Comparison of ENCODE assay signal across 12 cellular contexts in the genomic region with DNA sequence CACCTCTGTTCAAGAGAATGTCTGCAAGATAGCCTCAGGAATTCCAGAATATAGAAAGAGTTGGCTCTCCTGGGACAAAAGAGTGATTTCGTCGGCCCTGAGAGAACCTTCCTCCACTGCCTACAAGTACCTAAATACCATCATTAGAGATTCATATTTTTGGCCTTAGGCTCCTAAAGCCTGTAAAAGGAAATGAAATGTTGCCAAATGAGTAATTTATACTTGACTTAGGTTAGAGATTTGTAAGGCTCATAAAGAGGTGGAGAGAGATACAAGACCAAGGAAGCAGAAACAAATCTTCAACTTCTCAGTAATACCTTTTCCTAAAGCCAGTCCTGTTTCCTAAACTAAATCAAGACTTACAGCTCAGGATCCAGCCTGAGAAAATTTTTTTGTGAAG.
DNase-seq lines count a peak whose midpoint lies in the region; ATAC-seq and TF ChIP-seq lines count a peak whose summit lies in the region.
"Had no signal": no experiment of that assay in that cellular context is flagged by ENCODE, and none has a peak within 500 bp of the region (broad histone marks: within the 10 kb centered on the region; RNA-seq: fewer than 3 reads in every experiment).

No MANE protein-coding gene starts in this region.

- TF ChIP-seq CTCF in PC-9 (conservative IDR thresholded peaks at IDR 0.05) (no peak), foreskin keratinocyte (conservative IDR thresholded peaks at IDR 0.05) (no peak), OCI-LY7 (conservative IDR thresholded peaks at IDR 0.05; ENCODE audit: low read length) (no peak), osteocyte (IDR thresholded peaks at IDR 0.05) (no peak)

- H3K4me3 ChIP-seq in PC-9 (no peak overlapping the region), OCI-LY7 (ENCODE audit: low read depth, low read length, poor library complexity, severe bottlenecking) (no peak overlapping the region)

- no TSS peak for BruUV-seq in PC-9 (replicated peaks; lab: Mats Ljungman, UMichigan)
- BruUV-seq in OCI-LY7 (replicated peaks; lab: Mats Ljungman, UMichigan) = no TSS peak

- CTCF ChIA-PET in PC-9 (lab: Charles Lee) = no interaction called here
- CTCF ChIA-PET in OCI-LY7 (lab: Charles Lee; ENCODE audit: unreplicated experiment) = no interaction called here

- no peaks in the 10 kb centered on the region for H3F3A ChIP-seq in PC-9 (ENCODE audit: insufficient read depth, low read depth)

- no peaks in the 10 kb centered on the region for H3K27me3 Mint-ChIP-seq in osteocyte (ENCODE audit: unreplicated experiment)

- H3K9me2 ChIP-seq in PC-9 (ENCODE audit: insufficient read depth) (no peaks in the 10 kb centered on the region), OCI-LY7 (ENCODE audit: insufficient read depth, low read length) (no peaks in the 10 kb centered on the region)

- no peaks in the 10 kb centered on the region for H3K79me2 ChIP-seq in PC-9 (ENCODE audit: low read depth)
- no peaks in the 10 kb centered on the region for H3K79me2 ChIP-seq in OCI-LY7 (ENCODE audit: insufficient read depth, low read depth, low read length)

- H3K36me3 ChIP-seq in PC-9 (ENCODE audit: low read depth) = no peaks in the 10 kb centered on the region
- no peaks in the 10 kb centered on the region for H3K36me3 ChIP-seq in OCI-LY7 (ENCODE audit: insufficient read depth, low read length)

- H3K9me3 ChIP-seq in PC-9 (ENCODE audit: insufficient read depth, low read depth) (no peaks in the 10 kb centered on the region), OCI-LY7 (ENCODE audit: low read length) (no peaks in the 10 kb centered on the region)

- H3K4me1 Mint-ChIP-seq in osteocyte (ENCODE audit: unreplicated experiment) = no peaks in the 10 kb centered on the region

- H2AFZ ChIP-seq in PC-9 (peak overlapping the region; percentile 28; the same call in 1 of the 2 replicates), OCI-LY7 (ENCODE audit: low read length) (no peak overlapping the region)

- intact Hi-C loops in PC-9 (cut with micrococcal nuclease; ENCODE audit: unreplicated experiment) (no loop called here), OCI-LY7 (cut with micrococcal nuclease; ENCODE audit: unreplicated experiment) (no loop called here)

- H3K4me3 Mint-ChIP-seq in osteocyte (ENCODE audit: unreplicated experiment) = no peak overlapping the region

- H3K9me3 Mint-ChIP-seq in osteocyte (ENCODE audit: unreplicated experiment) = peaks cover 8% of the 10 kb centered on the region

- POLR2A ChIA-PET in PC-9 (lab: Charles Lee; ENCODE audit: unreplicated experiment) (no interaction called here), OCI-LY7 (lab: Charles Lee) (interaction anchor here (0.6 to 1.0 kb wide), 3 partner anchors 9 to 63 kb away, joined by 3 to 4 read pairs (median 4); no protein-coding TSS in a partner anchor)

- DNase-seq in PC-9 = peak in 1 of 2 experiments; percentile 54
- peak in 1 of 2 donors; percentile 54 for DNase-seq in foreskin keratinocyte
- DNase-seq in renal cortical epithelial cell (ENCODE audit: low read depth) = peak; percentile 28
- no peak for DNase-seq in OCI-LY7 (ENCODE audit: low spot score)
- DNase-seq in osteocyte (ENCODE audit: extremely low spot score, unreplicated experiment) = no peak
- no peak for DNase-seq in NCI-H748 treated with DMSO at 0.1 percent for 48 hours (lab: John Stamatoyannopoulos, UW)
- DNase-seq: NCI-H1105 treated with DMSO at 0.1 percent for 48 hours, NCI-H1694 treated with DMSO at 0.1 percent for 48 hours, NCI-H2107, NCI-H226 had no signal

- peak; percentile 64 for ATAC-seq in HG02981 (IDR thresholded peaks at IDR 0.05; ENCODE audit: unreplicated experiment)
- ATAC-seq in foreskin keratinocyte = peak; percentile 60
- ATAC-seq in GM21825 (IDR thresholded peaks at IDR 0.05; ENCODE audit: unreplicated experiment) = no peak

- H3K27me3 ChIP-seq in PC-9 (ENCODE audit: insufficient read depth, low read depth) (no peaks in the 10 kb centered on the region), foreskin keratinocyte (no peaks in the 10 kb centered on the region)

- H3K4me1 ChIP-seq in PC-9 (replicated peaks; ENCODE audit: insufficient read depth) = peaks cover 8% of the 10 kb centered on the region; the same call in 1 of the 2 replicates
- H3K4me1 ChIP-seq in foreskin keratinocyte = no peaks in the 10 kb centered on the region
- H3K4me1 ChIP-seq in OCI-LY7 (ENCODE audit: insufficient read depth, low read length, poor library complexity, severe bottlenecking) = no peaks in the 10 kb centered on the region

- H3K27ac ChIP-seq in PC-9 = 0 out of 2 replicates have a peak overlapping the region, but pooled peaks have one; percentile 16
- no peak overlapping the region for H3K27ac ChIP-seq in foreskin keratinocyte
- no peak overlapping the region for H3K27ac ChIP-seq in OCI-LY7 (ENCODE audit: low read depth, low read length, poor library complexity, severe bottlenecking)

- no peak overlapping the region for H3K27ac Mint-ChIP-seq in osteocyte (ENCODE audit: unreplicated experiment)

- H3K36me3 Mint-ChIP-seq in osteocyte (ENCODE audit: unreplicated experiment) = no peaks in the 10 kb centered on the region

- H3K4me2 ChIP-seq in PC-9 (no peak overlapping the region), OCI-LY7 (ENCODE audit: low read length) (no peak overlapping the region)

- H4K20me1 ChIP-seq in PC-9 (ENCODE audit: insufficient read depth) = no peaks in the 10 kb centered on the region
- H4K20me1 ChIP-seq in OCI-LY7 (ENCODE audit: insufficient read depth, low read length) = no peaks in the 10 kb centered on the region
